1 cellular context compared by ENCODE assay signal in genomic region chr7:105010538-105011523, GRCh38.
TF ChIP-seq lines count a peak whose summit lies in the region.

No MANE protein-coding gene starts in this region.

TF ChIP-seq in K562, 482 proteins besides CTCF, POLR2A, EP300 and RAD21 (continued from another document):
- TF ChIP-seq AFF4 (CRISPR knock-in tag; IDR thresholded peaks at IDR 0.05): 0 out of 2 replicates have a peak, but pooled peaks have one; percentile 39
- TF ChIP-seq ZNF175 (CRISPR knock-in tag; IDR thresholded peaks at IDR 0.05; ENCODE audit: low read depth): 0 out of 2 replicates have a peak, but pooled peaks have one; percentile 27
- TF ChIP-seq MAFG (tag; conservative IDR thresholded peaks at IDR 0.05): no peak
- no peak for TF ChIP-seq ZNF764 (CRISPR knock-in tag; IDR thresholded peaks at IDR 0.05; ENCODE audit: low read depth)
- no peak for TF ChIP-seq ZNF766 (CRISPR knock-in tag; conservative IDR thresholded peaks at IDR 0.05)
- no peak for TF ChIP-seq RUNX1 (IDR thresholded peaks at IDR 0.05; ENCODE audit: low read depth)
- TF ChIP-seq SRF (CRISPR knock-in tag; IDR thresholded peaks at IDR 0.05): no peak
- TF ChIP-seq PYGO2 (tag; IDR thresholded peaks at IDR 0.05): 0 out of 2 replicates have a peak, but pooled peaks have one; percentile 20
- TF ChIP-seq SP1 (CRISPR knock-in tag; IDR thresholded peaks at IDR 0.05): 0 out of 2 replicates have a peak, but pooled peaks have one; percentile 31
- TF ChIP-seq ZNF512 (tag; IDR thresholded peaks at IDR 0.05): 0 out of 2 replicates have a peak, but pooled peaks have one; percentile 21
- TF ChIP-seq, protein P1, sequence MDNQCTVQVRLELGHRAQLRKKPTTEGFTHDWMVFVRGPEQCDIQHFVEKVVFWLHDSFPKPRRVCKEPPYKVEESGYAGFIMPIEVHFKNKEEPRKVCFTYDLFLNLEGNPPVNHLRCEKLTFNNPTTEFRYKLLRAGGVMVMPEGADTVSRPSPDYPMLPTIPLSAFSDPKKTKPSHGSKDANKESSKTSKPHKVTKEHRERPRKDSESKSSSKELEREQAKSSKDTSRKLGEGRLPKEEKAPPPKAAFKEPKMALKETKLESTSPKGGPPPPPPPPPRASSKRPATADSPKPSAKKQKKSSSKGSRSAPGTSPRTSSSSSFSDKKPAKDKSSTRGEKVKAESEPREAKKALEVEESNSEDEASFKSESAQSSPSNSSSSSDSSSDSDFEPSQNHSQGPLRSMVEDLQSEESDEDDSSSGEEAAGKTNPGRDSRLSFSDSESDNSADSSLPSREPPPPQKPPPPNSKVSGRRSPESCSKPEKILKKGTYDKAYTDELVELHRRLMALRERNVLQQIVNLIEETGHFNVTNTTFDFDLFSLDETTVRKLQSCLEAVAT (IDR thresholded peaks at IDR 0.05): peak; percentile 45 to 66; a peak in 3 of 4 replicates
- no peak for TF ChIP-seq WHSC1 (IDR thresholded peaks at IDR 0.05; ENCODE audit: low read length)
- no peak for TF ChIP-seq MCM5 (IDR thresholded peaks at IDR 0.05; ENCODE audit: low read depth)
- 0 out of 2 replicates have a peak, but pooled peaks have one; percentile 11 for TF ChIP-seq ZFPM2 (CRISPR knock-in tag; IDR thresholded peaks at IDR 0.05)
- 0 out of 2 replicates have a peak, but pooled peaks have one; percentile 20 for TF ChIP-seq LCOR (CRISPR knock-in tag; IDR thresholded peaks at IDR 0.05)
- TF ChIP-seq FOXJ2 (tag; IDR thresholded peaks at IDR 0.05): peak; percentile 64; the same call in 1 of the 2 replicates
- peak in 1 of 2 experiments; percentile 41; a peak in 1 of 4 replicates for TF ChIP-seq ARNT (IDR thresholded peaks at IDR 0.05)
- TF ChIP-seq, protein P2, sequence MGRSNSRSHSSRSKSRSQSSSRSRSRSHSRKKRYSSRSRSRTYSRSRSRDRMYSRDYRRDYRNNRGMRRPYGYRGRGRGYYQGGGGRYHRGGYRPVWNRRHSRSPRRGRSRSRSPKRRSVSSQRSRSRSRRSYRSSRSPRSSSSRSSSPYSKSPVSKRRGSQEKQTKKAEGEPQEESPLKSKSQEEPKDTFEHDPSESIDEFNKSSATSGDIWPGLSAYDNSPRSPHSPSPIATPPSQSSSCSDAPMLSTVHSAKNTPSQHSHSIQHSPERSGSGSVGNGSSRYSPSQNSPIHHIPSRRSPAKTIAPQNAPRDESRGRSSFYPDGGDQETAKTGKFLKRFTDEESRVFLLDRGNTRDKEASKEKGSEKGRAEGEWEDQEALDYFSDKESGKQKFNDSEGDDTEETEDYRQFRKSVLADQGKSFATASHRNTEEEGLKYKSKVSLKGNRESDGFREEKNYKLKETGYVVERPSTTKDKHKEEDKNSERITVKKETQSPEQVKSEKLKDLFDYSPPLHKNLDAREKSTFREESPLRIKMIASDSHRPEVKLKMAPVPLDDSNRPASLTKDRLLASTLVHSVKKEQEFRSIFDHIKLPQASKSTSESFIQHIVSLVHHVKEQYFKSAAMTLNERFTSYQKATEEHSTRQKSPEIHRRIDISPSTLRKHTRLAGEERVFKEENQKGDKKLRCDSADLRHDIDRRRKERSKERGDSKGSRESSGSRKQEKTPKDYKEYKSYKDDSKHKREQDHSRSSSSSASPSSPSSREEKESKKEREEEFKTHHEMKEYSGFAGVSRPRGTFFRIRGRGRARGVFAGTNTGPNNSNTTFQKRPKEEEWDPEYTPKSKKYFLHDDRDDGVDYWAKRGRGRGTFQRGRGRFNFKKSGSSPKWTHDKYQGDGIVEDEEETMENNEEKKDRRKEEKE (IDR thresholded peaks at IDR 0.05; ENCODE audit: borderline replicate concordance in 1 of 2, control insufficient read depth in 1 of 2, low read depth in 2 of 2, low read length in 1 of 2): 0 out of 4 replicates have a peak, but pooled peaks of 1 of the 2 experiments have one; percentile 3
- TF ChIP-seq SIN3A (IDR thresholded peaks at IDR 0.05; ENCODE audit: borderline replicate concordance in 2 of 2, control insufficient read depth in 1 of 2, low read depth in 2 of 2, low read length in 2 of 2): peak in 1 of 2 experiments; percentile 28; a peak in 1 of 4 replicates
- TF ChIP-seq ZNF551 (CRISPR knock-in tag; IDR thresholded peaks at IDR 0.05): 0 out of 2 replicates have a peak, but pooled peaks have one; percentile 45
- no peak for TF ChIP-seq RBM22 (IDR thresholded peaks at IDR 0.05; ENCODE audit: low read depth, low read length, poor library complexity, severe bottlenecking)
TF ChIP-seq in K562: peak in this region for 17.
